ENCODE assay signal across 15 cellular contexts in the genomic region with DNA sequence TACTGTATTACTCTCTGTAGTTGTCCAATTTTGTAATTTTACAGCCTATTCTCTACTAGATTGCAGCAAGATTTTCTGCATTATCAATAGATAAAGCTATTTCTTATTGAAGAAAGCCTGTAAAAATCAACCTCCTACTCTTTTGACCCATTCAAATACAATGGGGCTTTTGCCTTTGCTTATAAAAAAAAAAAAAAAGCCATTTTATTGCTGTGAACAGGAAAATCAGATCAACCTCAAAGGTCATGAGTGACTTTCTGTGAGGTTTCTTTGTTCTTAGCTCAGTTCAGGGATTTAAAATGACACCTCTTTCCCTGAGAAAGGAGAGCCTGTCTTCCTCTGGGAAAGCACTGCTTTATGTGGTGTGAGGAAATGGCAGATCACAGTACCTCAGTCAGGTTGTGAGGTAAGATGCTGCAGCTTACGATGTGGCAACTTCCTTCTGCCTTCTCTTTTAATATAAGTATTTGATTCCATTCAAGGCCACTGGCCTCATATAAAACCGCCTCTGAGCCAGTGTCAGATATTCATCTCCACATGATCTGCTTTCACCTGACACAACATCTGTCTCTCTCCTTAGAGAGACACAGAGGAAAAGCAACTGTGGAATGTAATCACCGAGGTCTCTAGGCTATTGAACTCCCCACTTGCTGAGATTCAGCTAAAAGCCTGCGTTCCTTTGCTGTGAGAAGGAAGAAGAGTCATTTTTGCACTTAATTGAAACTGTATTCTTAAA.
"Had no signal": no experiment of that assay in that cellular context is flagged by ENCODE, and none has a peak within 500 bp of the region (broad histone marks: within the 10 kb centered on the region; RNA-seq: fewer than 3 reads in every experiment).

No MANE protein-coding gene starts in this region.

- H3K36me3 ChIP-seq: tibial nerve had no signal

- H3K4me3 ChIP-seq: body of pancreas, coronary artery, lung, tibial nerve had no signal

- H3K36me3 Mint-ChIP-seq: activated naive CD4-positive, alpha-beta T cell treated with anti-CD3 and anti-CD28 coated beads, Interleukin-2, amount 50 U/mL, for 24 hours had no signal

- H3K27ac Mint-ChIP-seq: activated naive CD4-positive, alpha-beta T cell treated with anti-CD3 and anti-CD28 coated beads, Interleukin-2, amount 50 U/mL, for 24 hours; naive thymus-derived CD8-positive, alpha-beta T cell; T-helper 17 cell had no signal

- H3K4me1 ChIP-seq: body of pancreas, tibial nerve had no signal

- H3K27ac ChIP-seq: body of pancreas, coronary artery, tibial nerve had no signal

- H3K4me3 Mint-ChIP-seq: activated naive CD4-positive, alpha-beta T cell treated with anti-CD3 and anti-CD28 coated beads, Interleukin-2, amount 50 U/mL, for 24 hours; naive thymus-derived CD8-positive, alpha-beta T cell; T-helper 17 cell had no signal

- H3K9me3 ChIP-seq: body of pancreas had no signal

- H3K9me3 Mint-ChIP-seq: activated naive CD4-positive, alpha-beta T cell treated with anti-CD3 and anti-CD28 coated beads, Interleukin-2, amount 50 U/mL, for 24 hours had no signal

- H3K4me1 Mint-ChIP-seq: activated naive CD4-positive, alpha-beta T cell treated with anti-CD3 and anti-CD28 coated beads, Interleukin-2, amount 50 U/mL, for 24 hours; naive thymus-derived CD8-positive, alpha-beta T cell; T-helper 17 cell had no signal

- ATAC-seq: activated CD4-positive, CD25-positive, alpha-beta regulatory T cell treated with anti-CD3 and anti-CD28 coated beads, Interleukin-2, amount 50 U/mL, for 24 hours; body of pancreas; naive thymus-derived CD8-positive, alpha-beta T cell; T-helper 17 cell had no signal

- DNase-seq: activated effector memory CD4-positive, alpha-beta T cell treated with Interleukin-2 at 50 U/mL for 16 hours; activated T-cell treated with anti-CD3 and anti-CD28 coated beads, Interleukin-2, amount 50 U/mL, for 1 hour; amniotic stem cell; body of pancreas; central memory CD4-positive, alpha-beta T cell; erythroblast; hippocampal formation; naive thymus-derived CD8-positive, alpha-beta T cell; stimulated activated CD4-positive, alpha-beta T cell treated with anti-CD3 and anti-CD28 coated beads, Interleukin-15, amount 100 ng/mL, for 24 hours; T-helper 17 cell had no signal

- H3K27me3 ChIP-seq: body of pancreas, tibial nerve had no signal
